9 cellular contexts compared by ENCODE assay signal in the genomic region with DNA sequence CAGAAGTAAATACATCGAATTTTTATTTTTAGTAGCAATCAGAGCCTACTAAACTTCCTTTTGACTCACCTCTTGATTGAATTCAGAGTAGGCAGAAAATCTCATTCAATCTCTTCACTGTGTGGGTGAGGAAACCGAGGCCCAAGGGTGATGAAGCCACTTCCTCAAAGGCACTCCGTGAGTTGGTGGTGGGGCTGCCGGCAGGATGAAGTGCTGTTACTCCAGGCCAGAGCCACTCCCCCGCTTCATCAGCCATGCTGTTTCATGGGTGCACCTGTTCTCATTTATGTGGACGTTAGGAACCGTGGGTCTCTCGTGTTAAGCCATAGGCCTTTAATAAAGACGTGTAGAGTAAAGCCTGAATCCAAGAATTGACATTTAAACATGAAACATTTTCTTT. TPM values are rescaled to one million over a fixed set of nuclear protein-coding genes. Genes with fewer than 3 reads are reported as not detected.
DNase-seq lines count a peak whose midpoint lies in the region; ATAC-seq and TF ChIP-seq lines count a peak whose summit lies in the region.
"Had no signal": no experiment of that assay in that cellular context is flagged by ENCODE, and none has a peak within 500 bp of the region (broad histone marks: within the 10 kb centered on the region; RNA-seq: fewer than 3 reads in every experiment).

No MANE protein-coding gene starts in this region.

- no peaks in the 10 kb centered on the region for H3K9me3 Mint-ChIP-seq in activated CD8-positive, alpha-beta T cell treated with anti-CD3 and anti-CD28 coated beads, Interleukin-2, amount 10 ng/mL, durations not matched to agents 7 days and 5 days (ENCODE audit: insufficient read depth)

- intact Hi-C loops in spleen (cut with DNase I; ENCODE audit: low total_unique reads): no loop called here

- ATAC-seq in HG03565 (IDR thresholded peaks at IDR 0.05; ENCODE audit: unreplicated experiment) (peak; percentile 66), HG03097 (IDR thresholded peaks at IDR 0.05; ENCODE audit: low FRiP score, unreplicated experiment) (no peak), HG02884 (IDR thresholded peaks at IDR 0.05; ENCODE audit: unreplicated experiment) (no peak)
- peak; percentile 86 for ATAC-seq in activated CD8-positive, alpha-beta T cell treated with anti-CD3 and anti-CD28 coated beads, Interleukin-2, amount 10 ng/mL, durations not matched to agents 7 days and 5 days
- ATAC-seq: gastroesophageal sphincter had no signal

- peaks cover 27% of the 10 kb centered on the region for H3K4me1 Mint-ChIP-seq in activated CD8-positive, alpha-beta T cell treated with anti-CD3 and anti-CD28 coated beads, Interleukin-2, amount 10 ng/mL, durations not matched to agents 7 days and 5 days (ENCODE audit: low read depth)

- peak overlapping the region; percentile 73 for H3K27ac Mint-ChIP-seq in activated CD8-positive, alpha-beta T cell treated with anti-CD3 and anti-CD28 coated beads, Interleukin-2, amount 10 ng/mL, durations not matched to agents 7 days and 5 days

- 57 to 71% (median 62%) methylated on average over 9 of the region's 9 CpGs for WGBS in spleen, 5 donors

- no peaks in the 10 kb centered on the region for H3K27me3 ChIP-seq in spleen (replicated peaks in 1 of 7)
- H3K27me3 ChIP-seq: gastroesophageal sphincter had no signal

- no peaks in the 10 kb centered on the region for H3K27me3 Mint-ChIP-seq in activated CD8-positive, alpha-beta T cell treated with anti-CD3 and anti-CD28 coated beads, Interleukin-2, amount 10 ng/mL, durations not matched to agents 7 days and 5 days (ENCODE audit: low read depth)

- peaks cover 0 to 16% (median 3%) of the 10 kb centered on the region in 6 donors for H3K36me3 ChIP-seq in spleen

- peak overlapping the region in 4 of 8 donors; percentile 20 to 55 (median 28) for H3K27ac ChIP-seq in spleen
- H3K27ac ChIP-seq: gastroesophageal sphincter had no signal

- DNase-seq in GM13976 (ENCODE audit: low spot score) (peak; percentile 47), spleen (peak; percentile 86), cortex of kidney (lab: John Stamatoyannopoulos, UW) (no peak), dedifferentiated amniotic fluid mesenchymal stem cell (ENCODE audit: extremely low spot score) (no peak)
- peak; percentile 77 for DNase-seq in activated CD8-positive, alpha-beta T cell treated with anti-CD3 and anti-CD28 coated beads, Interleukin-2, amount 10 ng/mL, durations not matched to agents 7 days and 5 days

- peak overlapping the region; percentile 53 for H3K4me3 Mint-ChIP-seq in activated CD8-positive, alpha-beta T cell treated with anti-CD3 and anti-CD28 coated beads, Interleukin-2, amount 10 ng/mL, durations not matched to agents 7 days and 5 days

- peaks cover 6% of the 10 kb centered on the region for H3K36me3 Mint-ChIP-seq in activated CD8-positive, alpha-beta T cell treated with anti-CD3 and anti-CD28 coated beads, Interleukin-2, amount 10 ng/mL, durations not matched to agents 7 days and 5 days (ENCODE audit: low read depth)

- H3K4me1 ChIP-seq in spleen: peaks cover 0 to 48% (median 20%) of the 10 kb centered on the region in 6 donors

- TF ChIP-seq CTCF in GM13976 (IDR thresholded peaks at IDR 0.05; ENCODE audit: borderline replicate concordance, control extremely low read depth, extremely low read depth, insufficient read depth, missing control alignments): no peak
- TF ChIP-seq CTCF in spleen (IDR thresholded peaks at IDR 0.05 in 8 of 11, conservative IDR thresholded peaks at IDR 0.05 in 3 of 11): no peak

- POLR2A ChIA-PET in activated CD8-positive, alpha-beta T cell treated with anti-CD3 and anti-CD28 coated beads, Interleukin-2, amount 10 ng/mL, durations not matched to agents 7 days and 5 days (lab: Charles Lee): no interaction called here

- in situ Hi-C loops in GM13976 (cut with MboI; ENCODE audit: low sequenced_read_pairs, unreplicated experiment): no loop called here

- CTCF ChIA-PET in activated CD8-positive, alpha-beta T cell treated with anti-CD3 and anti-CD28 coated beads, Interleukin-2, amount 10 ng/mL, durations not matched to agents 7 days and 5 days (lab: Charles Lee): no interaction called here

- no peaks in the 10 kb centered on the region for H3K9me3 ChIP-seq in spleen
- H3K9me3 ChIP-seq: gastroesophageal sphincter had no signal

- H3K4me3 ChIP-seq in spleen: peak overlapping the region in 1 of 8 donors; percentile 0
- H3K4me3 ChIP-seq: gastroesophageal sphincter had no signal

- TF ChIP-seq POLR2A in spleen (IDR thresholded peaks at IDR 0.05): no peak

RNA-seq across cellular contexts. Expression of a gene that starts 13.2 kb away (rescaled TPM):
- 10 to 100 TPM; 19.8 to 21.4 TPM for total RNA-seq in activated CD8-positive, alpha-beta T cell treated with anti-CD3 and anti-CD28 coated beads, Interleukin-2, amount 10 ng/mL, durations not matched to agents 7 days and 5 days
- 10 to 100 TPM; 15.1 to 32.4 (median 22.9) TPM for total RNA-seq in spleen
- polyA plus RNA-seq in spleen: 10 to 100 TPM; 10.5 to 16.0 (median 12.0) TPM

RNA-seq across cellular contexts. Expression of a gene that starts 20.8 kb away (rescaled TPM):
- total RNA-seq in activated CD8-positive, alpha-beta T cell treated with anti-CD3 and anti-CD28 coated beads, Interleukin-2, amount 10 ng/mL, durations not matched to agents 7 days and 5 days: 10 to 100 TPM; 73.1 to 79.9 TPM
- 100 to 1,000 TPM in 1 of 7 donors, 10 to 100 TPM in 6; 63.9 to 113 (median 77.9) TPM for total RNA-seq in spleen
- polyA plus RNA-seq in spleen: 100 to 1,000 TPM in 2 of 3 donors, 10 to 100 TPM in 1; 69.5 to 109 (median 105) TPM

Comparison
In these comparisons a context has a peak if more than half of its experiments do, and no peak if none do; other contexts are left out.
1. DNase-seq: peak in GM13976 (single experiment), activated CD8-positive, alpha-beta T cell treated with anti-CD3 and anti-CD28 coated beads, Interleukin-2, amount 10 ng/mL, durations not matched to agents 7 days and 5 days (single experiment) and spleen (single experiment); none in cortex of kidney (single experiment) and dedifferentiated amniotic fluid mesenchymal stem cell (single experiment).
2. ATAC-seq: peak in HG03565 (single experiment) and activated CD8-positive, alpha-beta T cell treated with anti-CD3 and anti-CD28 coated beads, Interleukin-2, amount 10 ng/mL, durations not matched to agents 7 days and 5 days (single experiment); none in HG03097 (single experiment) and HG02884 (single experiment).